Comparison of ENCODE assay signal across 17 cellular contexts in genomic region chr20:20795119-20795518, GRCh38.
A peak's percentile ranks its signal among the peaks of the same experiment; 100 is the strongest.
DNase-seq lines count a peak whose midpoint lies in the region; ATAC-seq lines count a peak whose summit lies in the region.
"Had no signal": no experiment of that assay in that cellular context is flagged by ENCODE, and none has a peak within 500 bp of the region (broad histone marks: within the 10 kb centered on the region; RNA-seq: fewer than 3 reads in every experiment).

No MANE protein-coding gene starts in this region.

- no peak overlapping the region for H3K27ac ChIP-seq in BLaER1 treated with 17β-estradiol and CSF1 and Interleukin-3, amounts not matched to agents 10 nM and 100 nM

- peak; percentile 12 for ATAC-seq in left lobe of liver

- no peaks in the 10 kb centered on the region for H4K20me1 ChIP-seq in BLaER1 treated with 17β-estradiol and CSF1 and Interleukin-3, amounts not matched to agents 10 nM and 100 nM

- H3K27me3 ChIP-seq in BLaER1 treated with 17β-estradiol and CSF1 and Interleukin-3, amounts not matched to agents 10 nM and 100 nM = no peaks in the 10 kb centered on the region

- H3K9ac ChIP-seq in BLaER1 treated with 17β-estradiol and CSF1 and Interleukin-3, amounts not matched to agents 10 nM and 100 nM = no peak overlapping the region

- no peak for DNase-seq in left lobe of liver (ENCODE audit: low spot score)
- DNase-seq in globus pallidus (ENCODE audit: low spot score) = no peak
- no peak for DNase-seq in NOMO-1 treated with DMSO at 0.1 percent for 48 hours (lab: John Stamatoyannopoulos, UW; ENCODE audit: unreplicated experiment)
- no peak for DNase-seq in DMS53 (lab: John Stamatoyannopoulos, UW)
- DNase-seq: 8988T; ACHN; BE2C; C1 segment of cervical spinal cord; CD4-positive, alpha-beta memory T cell; CD4-positive, CD25-positive, alpha-beta regulatory T cell; CD8-positive, alpha-beta memory T cell; COR-L47; DMS 273 treated with DMSO at 0.1 percent for 48 hours; DMS153; DMS79 treated with DMSO at 0.1 percent for 48 hours; GF-D8 had no signal

- H3K36me3 ChIP-seq in BLaER1 treated with 17β-estradiol and CSF1 and Interleukin-3, amounts not matched to agents 10 nM and 100 nM = no peaks in the 10 kb centered on the region
- H3K36me3 ChIP-seq: BE2C had no signal

- H3K4me3 ChIP-seq in BLaER1 treated with 17β-estradiol and CSF1 and Interleukin-3, amounts not matched to agents 10 nM and 100 nM = no peak overlapping the region

- no peaks in the 10 kb centered on the region for H3K9me3 ChIP-seq in BLaER1 treated with 17β-estradiol and CSF1 and Interleukin-3, amounts not matched to agents 10 nM and 100 nM (replicated peaks in 1 of 11)
- H3K9me3 ChIP-seq: BE2C had no signal

- H3K4me1 ChIP-seq in BLaER1 treated with 17β-estradiol and CSF1 and Interleukin-3, amounts not matched to agents 10 nM and 100 nM = peaks cover 0 to 15% (median 10%) of the 10 kb centered on the region in 10 experiments; a peak in 14 of 20 replicates
- H3K4me1 ChIP-seq: BE2C had no signal

- peak overlapping the region in 9 of 11 experiments; percentile 8 to 59 (median 23); a peak in 12 of 22 replicates for H3K4me2 ChIP-seq in BLaER1 treated with 17β-estradiol and CSF1 and Interleukin-3, amounts not matched to agents 10 nM and 100 nM
